Comparison of ENCODE assay signal across 8 cellular contexts in genomic region chr14:89493877-89494634, GRCh38.
DNase-seq lines count a peak whose midpoint lies in the region; ATAC-seq and TF ChIP-seq lines count a peak whose summit lies in the region.

No MANE protein-coding gene starts in this region.

- H4K20me1 ChIP-seq in Karpas-422 (ENCODE audit: insufficient read depth, low read depth, low read length) = no peaks in the 10 kb centered on the region

- H3K4ac ChIP-seq in mesenchymal stem cell (ENCODE audit: low read depth in 1 of 2, low read length in 2 of 2) = no peak overlapping the region

- H3K18ac ChIP-seq in mesenchymal stem cell (ENCODE audit: low read depth in 1 of 2, low read length in 2 of 2) = no peak overlapping the region

- CTCF ChIA-PET in activated CD8-positive, alpha-beta T cell treated with anti-CD3 and anti-CD28 coated beads for 36 hours (lab: Charles Lee) = interaction anchor here (0.6 to 1.1 kb wide), 2 partner anchors 10 to 75 kb away, joined by 3 to 4 read pairs; no protein-coding TSS in a partner anchor

- H3K4me3 ChIP-seq in Karpas-422 (ENCODE audit: low read length) (peak overlapping the region; percentile 56), mesenchymal stem cell (ENCODE audit: insufficient read depth in 1 of 2, low read depth in 1 of 2, low read length in 2 of 2) (no peak overlapping the region), H7 (ENCODE audit: insufficient read depth, low read depth, low read length) (no peak overlapping the region)

- no peak overlapping the region for H3K4me3 Mint-ChIP-seq in activated CD8-positive, alpha-beta T cell treated with anti-CD3 and anti-CD28 coated beads for 36 hours

- peaks cover 17% of the 10 kb centered on the region for H3K4me1 Mint-ChIP-seq in activated CD8-positive, alpha-beta T cell treated with anti-CD3 and anti-CD28 coated beads for 36 hours (ENCODE audit: low read depth)

- H3K27me3 ChIP-seq in Karpas-422 (ENCODE audit: low read length) (no peaks in the 10 kb centered on the region), mesenchymal stem cell (ENCODE audit: control insufficient read depth in 1 of 2, insufficient read depth in 1 of 2, low read length in 2 of 2) (no peaks in the 10 kb centered on the region), H7 (ENCODE audit: control insufficient read depth, insufficient read depth, low read length) (no peaks in the 10 kb centered on the region)

- H3K4me2 ChIP-seq in Karpas-422 (ENCODE audit: low read depth, low read length, poor library complexity, severe bottlenecking) (peak overlapping the region; percentile 82), mesenchymal stem cell (ENCODE audit: low read length, poor library complexity, severe bottlenecking) (no peak overlapping the region)

- no peak for TF ChIP-seq CTCF in activated CD8-positive, alpha-beta T cell treated with anti-CD3 and anti-CD28 coated beads for 36 hours (IDR thresholded peaks at IDR 0.05)

- no peak overlapping the region for H3K23ac ChIP-seq in mesenchymal stem cell (ENCODE audit: low read length in 2 of 2)

- H3K9ac ChIP-seq in Karpas-422 (ENCODE audit: low read length) (peak overlapping the region; percentile 25), mesenchymal stem cell (ENCODE audit: low read length) (no peak overlapping the region)

- POLR2A ChIA-PET in activated CD8-positive, alpha-beta T cell treated with anti-CD3 and anti-CD28 coated beads for 36 hours (lab: Charles Lee) = interaction anchor here (1.0 kb wide), 1 partner anchor 10 kb away, joined by 5 read pairs; no protein-coding TSS in a partner anchor

- intact Hi-C loops in activated CD8-positive, alpha-beta T cell treated with anti-CD3 and anti-CD28 coated beads for 36 hours (cut with micrococcal nuclease) = no loop called here

- H3K4me1 ChIP-seq in Karpas-422 (ENCODE audit: low read length) = peaks cover 36% of the 10 kb centered on the region
- peaks cover 17% of the 10 kb centered on the region for H3K4me1 ChIP-seq in mesenchymal stem cell (ENCODE audit: control insufficient read depth, insufficient read depth, low read depth, low read length)

- H2AFZ ChIP-seq in Karpas-422 (ENCODE audit: low read length) (no peak overlapping the region), mesenchymal stem cell (ENCODE audit: low read depth, low read length) (no peak overlapping the region)

- no peaks in the 10 kb centered on the region for H3K9me2 ChIP-seq in Karpas-422 (replicated peaks; ENCODE audit: insufficient read depth, low read length)

- H3K27ac Mint-ChIP-seq in activated CD8-positive, alpha-beta T cell treated with anti-CD3 and anti-CD28 coated beads for 36 hours = no peak overlapping the region

- peak; percentile 65 for ATAC-seq in GM18508 (IDR thresholded peaks at IDR 0.05; ENCODE audit: insufficient read depth, unreplicated experiment)
- ATAC-seq in GM21723 (IDR thresholded peaks at IDR 0.05; ENCODE audit: unreplicated experiment) = peak; percentile 92
- ATAC-seq in activated CD8-positive, alpha-beta T cell treated with anti-CD3 and anti-CD28 coated beads for 36 hours = no peak

- H2BK12ac ChIP-seq in mesenchymal stem cell (ENCODE audit: low read length in 2 of 2) = no peak overlapping the region

- no peak overlapping the region for H4K8ac ChIP-seq in mesenchymal stem cell (ENCODE audit: low read length)

- no peak overlapping the region for H4K91ac ChIP-seq in mesenchymal stem cell (ENCODE audit: low read length)

- no peak overlapping the region for H2BK15ac ChIP-seq in mesenchymal stem cell (ENCODE audit: low read depth, poor library complexity, severe bottlenecking)

- H3K27ac ChIP-seq in Karpas-422 (ENCODE audit: low read length) = peak overlapping the region; percentile 75
- peak overlapping the region; percentile 88 for H3K27ac ChIP-seq in mesenchymal stem cell (ENCODE audit: low read length, poor library complexity, severe bottlenecking)

- no peaks in the 10 kb centered on the region for H3K9me3 Mint-ChIP-seq in activated CD8-positive, alpha-beta T cell treated with anti-CD3 and anti-CD28 coated beads for 36 hours

- no peak overlapping the region for H2AK5ac ChIP-seq in mesenchymal stem cell (ENCODE audit: low read length, severe bottlenecking)

- H3K9me3 ChIP-seq in Karpas-422 (ENCODE audit: low read length) (no peaks in the 10 kb centered on the region), mesenchymal stem cell (ENCODE audit: control insufficient read depth, low read length) (no peaks in the 10 kb centered on the region)

- peaks cover 12% of the 10 kb centered on the region for H3K79me1 ChIP-seq in mesenchymal stem cell (replicated peaks; ENCODE audit: low read length, poor library complexity, severe bottlenecking)

- H2BK120ac ChIP-seq in mesenchymal stem cell (ENCODE audit: low read depth, low read length) = no peak overlapping the region

- H3K79me2 ChIP-seq in Karpas-422 (ENCODE audit: low read length) = no peaks in the 10 kb centered on the region

- no peak overlapping the region for H2BK5ac ChIP-seq in mesenchymal stem cell (ENCODE audit: low read depth, low read length, poor library complexity, severe bottlenecking)

- no peaks in the 10 kb centered on the region for H3K27me3 Mint-ChIP-seq in activated CD8-positive, alpha-beta T cell treated with anti-CD3 and anti-CD28 coated beads for 36 hours

- WGBS in mesenchymal stem cell = 96% methylated on average over 11 of the region's 11 CpGs

- peak; percentile 97 for DNase-seq in Karpas-422
- no peak for DNase-seq in mesenchymal stem cell
- no peak for DNase-seq in ureter (ENCODE audit: low spot score)
- no peak for DNase-seq in NCI-H345 (lab: John Stamatoyannopoulos, UW)
- DNase-seq in activated CD8-positive, alpha-beta T cell treated with anti-CD3 and anti-CD28 coated beads for 36 hours = no peak
- no peak for DNase-seq in H7

- H3K36me3 ChIP-seq in Karpas-422 (ENCODE audit: insufficient read depth, low read length) = no peaks in the 10 kb centered on the region
- no peaks in the 10 kb centered on the region for H3K36me3 ChIP-seq in mesenchymal stem cell (ENCODE audit: control insufficient read depth in 1 of 2, insufficient read depth in 2 of 2, low read depth in 1 of 2, low read length in 2 of 2)
- no peaks in the 10 kb centered on the region for H3K36me3 ChIP-seq in H7 (replicated peaks; ENCODE audit: control insufficient read depth, insufficient read depth, low read length)

- no peaks in the 10 kb centered on the region for H3K36me3 Mint-ChIP-seq in activated CD8-positive, alpha-beta T cell treated with anti-CD3 and anti-CD28 coated beads for 36 hours (ENCODE audit: low read depth)

- no peak overlapping the region for H3K14ac ChIP-seq in mesenchymal stem cell (ENCODE audit: low read length in 2 of 2)
